In genomic region chr10:62252051-62252450, GRCh38 we compare ENCODE assay signal across 22 cellular contexts. TPM values are rescaled to one million over a fixed set of nuclear protein-coding genes. Genes with fewer than 3 reads are reported as not detected.
DNase-seq lines count a peak whose midpoint lies in the region; TF ChIP-seq lines count a peak whose summit lies in the region.
"Had no signal": no experiment of that assay in that cellular context is flagged by ENCODE, and none has a peak within 500 bp of the region (broad histone marks: within the 10 kb centered on the region; RNA-seq: fewer than 3 reads in every experiment).

No MANE protein-coding gene starts in this region.

- WGBS in smooth muscle cell (ENCODE audit: low lambda C conversion rate) = 94% methylated on average over 1 of the region's 1 CpG

- H3K36me3 Mint-ChIP-seq in activated naive CD4-positive, alpha-beta T cell treated with anti-CD3 and anti-CD28 coated beads, Interleukin-2, amount 50 U/mL, for 24 hours = no peaks in the 10 kb centered on the region
- H3K36me3 Mint-ChIP-seq in HFFc6 (ENCODE audit: low read depth) = peaks cover 6% of the 10 kb centered on the region

- no peaks in the 10 kb centered on the region for H3K27me3 ChIP-seq in smooth muscle cell (ENCODE audit: low read depth)
- H3K27me3 ChIP-seq: SJSA1 had no signal

- H3K9me3 ChIP-seq in smooth muscle cell (replicated peaks; ENCODE audit: low read depth) = no peaks in the 10 kb centered on the region
- H3K9me3 ChIP-seq: SJSA1 had no signal

- no peak overlapping the region for H3K4me3 Mint-ChIP-seq in activated naive CD4-positive, alpha-beta T cell treated with anti-CD3 and anti-CD28 coated beads, Interleukin-2, amount 50 U/mL, for 24 hours
- H3K4me3 Mint-ChIP-seq in HFFc6 = no peak overlapping the region
- H3K4me3 Mint-ChIP-seq: B cell, CD14-positive monocyte had no signal

- H2AFZ ChIP-seq in smooth muscle cell (ENCODE audit: low read depth) = peak overlapping the region; percentile 35

- TF ChIP-seq CTCF in HFFc6 (IDR thresholded peaks at IDR 0.05) (no peak), fibroblast of the aortic adventitia (IDR thresholded peaks at IDR 0.05; ENCODE audit: insufficient read depth, low read length) (no peak), smooth muscle cell (IDR thresholded peaks at IDR 0.05; ENCODE audit: borderline replicate concordance, insufficient read depth, poor library complexity, severe bottlenecking) (no peak)

- no peak overlapping the region for H3K4me3 ChIP-seq in fibroblast of the aortic adventitia (ENCODE audit: low read depth, low read length)
- no peak overlapping the region for H3K4me3 ChIP-seq in smooth muscle cell
- H3K4me3 ChIP-seq: SJSA1 had no signal

- peak overlapping the region; percentile 58 for H3K27ac ChIP-seq in smooth muscle cell (ENCODE audit: low read depth)
- H3K27ac ChIP-seq: KMS-11, SJSA1 had no signal

- intact Hi-C loops in posterior cingulate gyrus (cut with DNase I) = no loop called here

- H3K4me1 Mint-ChIP-seq in activated naive CD4-positive, alpha-beta T cell treated with anti-CD3 and anti-CD28 coated beads, Interleukin-2, amount 50 U/mL, for 24 hours = peaks cover 40% of the 10 kb centered on the region
- H3K4me1 Mint-ChIP-seq in HFFc6 (ENCODE audit: low read depth) = peaks cover 50% of the 10 kb centered on the region
- H3K4me1 Mint-ChIP-seq: B cell had no signal

- H3K27me3 Mint-ChIP-seq in activated naive CD4-positive, alpha-beta T cell treated with anti-CD3 and anti-CD28 coated beads, Interleukin-2, amount 50 U/mL, for 24 hours = no peaks in the 10 kb centered on the region
- H3K27me3 Mint-ChIP-seq in HFFc6 (ENCODE audit: insufficient read depth) = no peaks in the 10 kb centered on the region; the same call in 1 of the 2 replicates
- H3K27me3 Mint-ChIP-seq: B cell had no signal

- H3K9ac ChIP-seq in smooth muscle cell (ENCODE audit: low read depth) = no peak overlapping the region
- H3K9ac ChIP-seq: KMS-11 had no signal

- no peaks in the 10 kb centered on the region for H3K4me1 ChIP-seq in smooth muscle cell (ENCODE audit: low read depth)

- H4K20me1 ChIP-seq in smooth muscle cell (ENCODE audit: low read depth) = no peaks in the 10 kb centered on the region

- no peak overlapping the region for H3K4me2 ChIP-seq in smooth muscle cell
- H3K4me2 ChIP-seq: KMS-11 had no signal

- H3K79me2 ChIP-seq in smooth muscle cell (ENCODE audit: low read depth) = peaks cover 5% of the 10 kb centered on the region

- H3F3A ChIP-seq in smooth muscle cell (ENCODE audit: low read depth) = no peaks in the 10 kb centered on the region

- no peaks in the 10 kb centered on the region for H3K9me3 Mint-ChIP-seq in activated naive CD4-positive, alpha-beta T cell treated with anti-CD3 and anti-CD28 coated beads, Interleukin-2, amount 50 U/mL, for 24 hours
- H3K9me3 Mint-ChIP-seq in HFFc6 = no peaks in the 10 kb centered on the region

- H3K36me3 ChIP-seq in smooth muscle cell (ENCODE audit: low read depth) = no peaks in the 10 kb centered on the region
- H3K36me3 ChIP-seq: SJSA1 had no signal

- no peak for DNase-seq in activated naive CD4-positive, alpha-beta T cell treated with Interleukin-2 at 50 U/mL for 16 hours
- DNase-seq in HFFc6 (no peak), fibroblast of the aortic adventitia (ENCODE audit: low read depth) (peak; percentile 56), smooth muscle cell (lab: John Stamatoyannopoulos, UW; ENCODE audit: unreplicated experiment) (no peak), foreskin melanocyte (no peak), dermis blood vessel endothelial cell (no peak), posterior cingulate gyrus (no peak)
- DNase-seq: DMS79, H7, IMR-90, NCI-H1105 treated with DMSO at 0.1 percent for 48 hours, NCI-H2029 treated with DMSO at 0.1 percent for 48 hours, NCI-H2171, NCI-H345, NCI-H524 treated with DMSO at 0.1 percent for 48 hours, NCI-H82 had no signal

- H3K27ac Mint-ChIP-seq in activated naive CD4-positive, alpha-beta T cell treated with anti-CD3 and anti-CD28 coated beads, Interleukin-2, amount 50 U/mL, for 24 hours = peak overlapping the region; percentile 43
- peak overlapping the region; percentile 32 for H3K27ac Mint-ChIP-seq in HFFc6
- H3K27ac Mint-ChIP-seq: B cell, CD14-positive monocyte had no signal

RNA-seq across cellular contexts. Expression of gene RTKN2, which starts 16.6 kb away (rescaled TPM):
- total RNA-seq in HFFc6 (2021; fragmentation: NEBNext Ultra II Directional; extraction: Animal tissue kit (Norgen Biotek cat#: 25700)) = 1 to 10 TPM; 2.9 to 5.5 (median 4.6) TPM
- total RNA-seq in fibroblast of the aortic adventitia (ENCODE audit: low replicate concordance) (0.16 and 11.9 TPM in 2 replicates), smooth muscle cell (4.9 and 5.4 TPM in 2 replicates), dermis blood vessel endothelial cell (0.17 and 0.33 TPM in 2 replicates)
- 1.6 and 3.2 TPM in 2 replicates for polyA plus RNA-seq in smooth muscle cell
- total RNA-seq: Right ventricle myocardium inferior had no signal
